Comparison of ENCODE assay signal across 11 cellular contexts in the genomic region with DNA sequence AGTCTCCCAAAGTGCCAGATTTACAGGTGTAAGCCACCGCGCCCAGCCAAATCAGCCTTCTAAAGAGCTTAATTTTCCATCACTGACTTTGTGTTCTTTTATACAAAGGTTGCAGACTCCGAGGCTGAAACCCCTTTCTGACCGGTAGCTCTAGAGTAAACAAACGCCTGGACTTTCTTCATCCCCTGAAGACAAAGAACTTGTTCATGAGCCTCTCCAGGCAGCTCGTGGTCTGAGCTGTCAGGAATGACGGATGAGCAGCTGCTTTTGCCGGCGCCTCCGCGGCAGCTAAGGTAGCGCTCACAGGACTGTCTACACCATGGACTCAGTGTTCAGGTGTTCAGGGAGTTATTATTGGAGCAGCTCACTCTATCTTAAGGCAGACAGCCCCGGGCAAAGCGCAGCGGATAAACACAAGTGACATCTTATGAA.
DNase-seq lines count a peak whose midpoint lies in the region; ATAC-seq and TF ChIP-seq lines count a peak whose summit lies in the region.
"Had no signal": no experiment of that assay in that cellular context is flagged by ENCODE, and none has a peak within 500 bp of the region (broad histone marks: within the 10 kb centered on the region; RNA-seq: fewer than 3 reads in every experiment).

No MANE protein-coding gene starts in this region.

- H3K36me3 ChIP-seq in left lung, result no peaks in the 10 kb centered on the region
- H3K36me3 ChIP-seq: BLaER1 treated with 17β-estradiol and CSF1 and Interleukin-3, amounts not matched to agents 10 nM and 100 nM; esophagus squamous epithelium had no signal

- H3K9me3 ChIP-seq in left lung, result no peaks in the 10 kb centered on the region
- H3K9me3 ChIP-seq: esophagus squamous epithelium had no signal

- peaks cover 0 to 15% of the 10 kb centered on the region in 2 donors for H3K4me1 ChIP-seq in left lung

- H3K27me3 ChIP-seq in left lung, result no peaks in the 10 kb centered on the region
- H3K27me3 ChIP-seq: BLaER1 treated with 17β-estradiol and CSF1 and Interleukin-3, amounts not matched to agents 10 nM and 100 nM; esophagus squamous epithelium had no signal

- ATAC-seq in left lung, result peak; percentile 30
- no peak for ATAC-seq in HG03469 (IDR thresholded peaks at IDR 0.05; ENCODE audit: unreplicated experiment)
- ATAC-seq in GM19023 (IDR thresholded peaks at IDR 0.05; ENCODE audit: unreplicated experiment), result no peak
- ATAC-seq: activated T-helper 17 cell treated with anti-CD3 and anti-CD28 coated beads, Interleukin-2, amount 50 U/mL, for 72 hours had no signal

- TF ChIP-seq CTCF in left lung (IDR thresholded peaks at IDR 0.05), result no peak

- H3K4me3 ChIP-seq in left lung, result no peak overlapping the region
- H3K4me3 ChIP-seq: BLaER1 treated with 17β-estradiol and CSF1 and Interleukin-3, amounts not matched to agents 10 nM and 100 nM; esophagus squamous epithelium had no signal

- H3K27ac ChIP-seq in left lung, result no peak overlapping the region
- H3K27ac ChIP-seq: BLaER1 treated with 17β-estradiol and CSF1 and Interleukin-3, amounts not matched to agents 10 nM and 100 nM had no signal

- intact Hi-C loops in left lung (cut with DNase I), result no loop called here

- DNase-seq in COLO668 (lab: John Stamatoyannopoulos, UW; ENCODE audit: unreplicated experiment), result peak; percentile 76
- peak; percentile 96 for DNase-seq in M059J (ENCODE audit: low read depth)
- DNase-seq in astrocyte of the hippocampus (ENCODE audit: low read depth, low spot score), result peak; percentile 81
- DNase-seq in left lung, result no peak
- no peak for DNase-seq in stimulated activated CD4-positive, alpha-beta T cell treated with anti-CD3 and anti-CD28 coated beads, Interleukin-4, amount 100 ng/mL, for 1 hour
- DNase-seq in dermis blood vessel endothelial cell, result no peak
- DNase-seq: esophagus squamous epithelium had no signal

Comparison
In these comparisons a context has a peak if more than half of its experiments do, and no peak if none do; other contexts are left out.
1. DNase-seq: peak in COLO668 (single experiment), M059J (single experiment) and astrocyte of the hippocampus (single experiment); none in left lung (0 of 2), stimulated activated CD4-positive, alpha-beta T cell treated with anti-CD3 and anti-CD28 coated beads, Interleukin-4, amount 100 ng/mL, for 1 hour (single experiment) and dermis blood vessel endothelial cell (single experiment).